15 cellular contexts compared by ENCODE assay signal in the genomic region with DNA sequence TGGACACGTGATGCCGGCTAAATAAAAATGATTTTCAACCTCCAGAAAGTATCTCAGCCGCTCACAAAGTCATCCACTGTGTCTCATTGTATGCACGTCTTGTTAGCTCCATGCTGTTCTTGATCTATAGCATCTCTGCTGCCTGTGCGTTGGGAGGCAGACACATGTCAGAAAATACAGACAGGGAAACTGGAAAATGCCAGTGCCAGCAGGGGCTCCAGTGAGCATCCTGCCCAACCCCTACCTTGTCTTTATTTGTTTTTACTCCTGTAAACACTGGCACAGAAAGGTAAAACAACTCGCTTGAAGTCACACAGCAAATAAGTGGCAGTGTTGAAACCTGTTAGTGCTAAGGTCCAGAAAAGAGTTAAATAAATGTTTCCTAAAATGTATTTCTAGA.
DNase-seq lines count a peak whose midpoint lies in the region; ATAC-seq and TF ChIP-seq lines count a peak whose summit lies in the region.
"Had no signal": no experiment of that assay in that cellular context is flagged by ENCODE, and none has a peak within 500 bp of the region (broad histone marks: within the 10 kb centered on the region; RNA-seq: fewer than 3 reads in every experiment).

No MANE protein-coding gene starts in this region.

- H3K27ac ChIP-seq in 22Rv1 (no peak overlapping the region), VCaP (no peak overlapping the region)

- DNase-seq in H7 = peak; percentile 34
- DNase-seq in kidney epithelial cell (ENCODE audit: low read depth) = no peak
- DNase-seq in dermis blood vessel endothelial cell = no peak
- no peak for DNase-seq in glutamatergic neuron
- DNase-seq: ACHN; C1 segment of cervical spinal cord; CD4-positive, alpha-beta memory T cell; DMS79; IMR-90 had no signal

- no peak overlapping the region for H3K4me3 Mint-ChIP-seq in glutamatergic neuron (ENCODE audit: unreplicated experiment)
- H3K4me3 Mint-ChIP-seq: CD4-positive, alpha-beta memory T cell had no signal

- H3K27me3 Mint-ChIP-seq in glutamatergic neuron (ENCODE audit: unreplicated experiment) = no peaks in the 10 kb centered on the region

- H3K36me3 Mint-ChIP-seq in glutamatergic neuron (ENCODE audit: unreplicated experiment) = no peaks in the 10 kb centered on the region
- H3K36me3 Mint-ChIP-seq: CD4-positive, alpha-beta memory T cell had no signal

- H3K4me3 ChIP-seq in H7 (ENCODE audit: insufficient read depth, low read depth, low read length) = no peak overlapping the region
- no peak overlapping the region for H3K4me3 ChIP-seq in kidney epithelial cell (ENCODE audit: low read depth, low read length)
- H3K4me3 ChIP-seq: GM12878 had no signal

- ATAC-seq in HG03108 (IDR thresholded peaks at IDR 0.05; ENCODE audit: unreplicated experiment) (no peak), GM21515 (IDR thresholded peaks at IDR 0.05; ENCODE audit: unreplicated experiment) (no peak)
- ATAC-seq: HCT116 had no signal

- no peaks in the 10 kb centered on the region for H3K4me1 Mint-ChIP-seq in glutamatergic neuron (ENCODE audit: low read depth, unreplicated experiment)
- H3K4me1 Mint-ChIP-seq: CD4-positive, alpha-beta memory T cell had no signal

- no peaks in the 10 kb centered on the region for H3K27me3 ChIP-seq in H7 (ENCODE audit: control insufficient read depth, insufficient read depth, low read length)
- H3K27me3 ChIP-seq in kidney epithelial cell (ENCODE audit: control insufficient read depth, insufficient read depth, low read length) = no peaks in the 10 kb centered on the region

- TF ChIP-seq CTCF in 22Rv1 (IDR thresholded peaks at IDR 0.05) (0 out of 2 replicates have a peak, but pooled peaks have one; percentile 6), VCaP (conservative IDR thresholded peaks at IDR 0.05) (peak; percentile 63), kidney epithelial cell (IDR thresholded peaks at IDR 0.05; ENCODE audit: insufficient read depth, low read length, poor library complexity, severe bottlenecking) (peak; percentile 2), glutamatergic neuron (IDR thresholded peaks at IDR 0.05; ENCODE audit: partially characterized antibody, unreplicated experiment) (no peak)

- H3K36me3 ChIP-seq in H7 (replicated peaks; ENCODE audit: control insufficient read depth, insufficient read depth, low read length) (no peaks in the 10 kb centered on the region), kidney epithelial cell (ENCODE audit: control insufficient read depth, insufficient read depth, low read length) (no peaks in the 10 kb centered on the region)

- no peak overlapping the region for H3K27ac Mint-ChIP-seq in glutamatergic neuron (ENCODE audit: unreplicated experiment)
- H3K27ac Mint-ChIP-seq: CD4-positive, alpha-beta memory T cell had no signal

- no peaks in the 10 kb centered on the region for H3K9me3 Mint-ChIP-seq in glutamatergic neuron (ENCODE audit: unreplicated experiment)
